Comparison of ENCODE assay signal across 22 cellular contexts in the genomic region with DNA sequence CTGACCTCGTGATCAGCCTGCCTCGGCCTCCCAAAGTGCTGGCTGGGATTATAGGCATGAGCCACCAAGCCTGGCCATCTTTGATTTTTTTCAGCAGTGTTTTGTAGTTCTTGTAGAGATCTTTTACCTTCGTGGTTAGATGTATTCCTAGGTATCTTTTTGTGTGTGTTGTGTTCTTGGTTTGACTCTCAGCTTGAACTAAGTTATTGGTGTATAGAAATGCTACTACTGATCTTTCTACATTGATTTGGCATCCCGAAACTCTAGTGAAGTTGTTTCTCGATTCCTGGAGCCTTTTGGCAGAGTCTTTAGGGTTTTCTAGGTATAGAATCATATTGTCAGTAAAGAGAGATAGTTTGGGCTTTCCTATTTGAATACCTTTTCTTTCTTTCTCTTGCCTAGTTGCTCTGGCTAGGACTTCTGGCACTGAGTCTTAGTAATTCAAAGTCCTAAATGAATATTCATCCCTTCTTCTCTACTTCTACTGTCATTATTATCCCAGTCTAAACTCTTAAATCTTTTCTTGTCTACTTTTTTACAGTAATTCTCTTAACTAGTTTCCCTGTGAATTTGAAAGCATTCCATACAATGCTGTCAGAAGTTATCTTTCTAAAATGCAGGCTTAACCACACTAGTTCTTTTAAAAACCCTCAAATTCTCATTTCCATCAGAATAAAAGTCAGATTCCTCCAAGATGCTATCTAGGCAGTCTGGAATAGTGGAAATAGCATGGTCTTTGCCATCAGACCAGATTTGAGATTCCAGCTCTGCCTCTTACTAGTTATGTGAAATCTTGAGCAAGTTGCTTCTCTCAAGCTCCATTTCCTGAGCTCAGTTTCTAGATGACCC. TPM values are rescaled to one million over a fixed set of nuclear protein-coding genes. Genes with fewer than 3 reads are reported as not detected.
DNase-seq lines count a peak whose midpoint lies in the region; ATAC-seq and TF ChIP-seq lines count a peak whose summit lies in the region.
"Had no signal": no experiment of that assay in that cellular context is flagged by ENCODE, and none has a peak within 500 bp of the region (broad histone marks: within the 10 kb centered on the region; RNA-seq: fewer than 3 reads in every experiment).

No MANE protein-coding gene starts in this region.

- intact Hi-C loops in activated CD8-positive, alpha-beta T cell treated with anti-CD3 and anti-CD28 coated beads for 36 hours (cut with micrococcal nuclease): no loop called here
- intact Hi-C loops in ascending aorta (cut with DNase I): no loop called here

- no peak overlapping the region for H3K4me3 Mint-ChIP-seq in CD4-positive, CD25-positive, alpha-beta regulatory T cell
- H3K4me3 Mint-ChIP-seq in activated CD8-positive, alpha-beta T cell treated with anti-CD3 and anti-CD28 coated beads for 36 hours: no peak overlapping the region
- no peak overlapping the region for H3K4me3 Mint-ChIP-seq in memory B cell
- H3K4me3 Mint-ChIP-seq: neural crest cell had no signal

- H3K27ac Mint-ChIP-seq in CD4-positive, CD25-positive, alpha-beta regulatory T cell: peak overlapping the region; percentile 2 to 45 (median 25)
- H3K27ac Mint-ChIP-seq in activated CD8-positive, alpha-beta T cell treated with anti-CD3 and anti-CD28 coated beads for 36 hours: peak overlapping the region; percentile 67
- peak overlapping the region; percentile 60 for H3K27ac Mint-ChIP-seq in memory B cell
- H3K27ac Mint-ChIP-seq: progenitor cell of endocrine pancreas had no signal

- H3K27me3 Mint-ChIP-seq in CD4-positive, CD25-positive, alpha-beta regulatory T cell: no peaks in the 10 kb centered on the region
- H3K27me3 Mint-ChIP-seq in activated CD8-positive, alpha-beta T cell treated with anti-CD3 and anti-CD28 coated beads for 36 hours: no peaks in the 10 kb centered on the region
- H3K27me3 Mint-ChIP-seq in memory B cell: no peaks in the 10 kb centered on the region
- H3K27me3 Mint-ChIP-seq: progenitor cell of endocrine pancreas had no signal

- CTCF ChIA-PET in activated CD8-positive, alpha-beta T cell treated with anti-CD3 and anti-CD28 coated beads for 36 hours (lab: Charles Lee): interaction anchor here (0.9 to 2.2 kb wide), 6 partner anchors 14 to 75 kb away, joined by 3 to 7 read pairs (median 5); partner anchors contain the start of gene UBAC2

- DNase-seq in CD4-positive, CD25-positive, alpha-beta regulatory T cell: no peak
- no peak for DNase-seq in activated CD8-positive, alpha-beta T cell treated with anti-CD3 and anti-CD28 coated beads for 36 hours
- no peak for DNase-seq in memory B cell (ENCODE audit: low spot score in 2 of 2)
- no peak for DNase-seq in NCI-H1092 treated with DMSO at 0.1 percent for 48 hours (lab: John Stamatoyannopoulos, UW)
- DNase-seq in ascending aorta (ENCODE audit: low spot score in 2 of 2): no peak
- no peak for DNase-seq in GM19238 (ENCODE audit: insufficient read length, low spot score)
- DNase-seq: activated naive CD4-positive, alpha-beta T cell treated with Interleukin-2 at 50 U/mL for 16 hours; dorsolateral prefrontal cortex; erythroblast; GF-D8; NCI-H187 treated with DMSO at 0.1 percent for 48 hours; NK-92 treated with Interleukin-12 subunit alpha and Interleukin-12 subunit beta, amount 100 ng/mL, for 24 hours; stimulated activated CD4-positive, alpha-beta T cell treated with anti-CD3 and anti-CD28 coated beads, Interleukin-4, amount 100 ng/mL, for 1 hour; testis had no signal

- peaks cover 32% of the 10 kb centered on the region for H3K36me3 ChIP-seq in CD4-positive, CD25-positive, alpha-beta regulatory T cell (ENCODE audit: control insufficient read depth, insufficient read depth, low read length)
- H3K36me3 ChIP-seq in ascending aorta: peaks cover 3 to 11% of the 10 kb centered on the region in 2 donors

- no peak for TF ChIP-seq CTCF in activated CD8-positive, alpha-beta T cell treated with anti-CD3 and anti-CD28 coated beads for 36 hours (IDR thresholded peaks at IDR 0.05)
- TF ChIP-seq CTCF in ascending aorta (IDR thresholded peaks at IDR 0.05): no peak

- no peak for ATAC-seq in CD4-positive, CD25-positive, alpha-beta regulatory T cell (ENCODE audit: low read depth in 2 of 2)
- ATAC-seq in GM18502 (IDR thresholded peaks at IDR 0.05; ENCODE audit: poor library complexity, unreplicated experiment) (peak; percentile 59), memory B cell (ENCODE audit: low read depth) (no peak), GM18907 (IDR thresholded peaks at IDR 0.05; ENCODE audit: unreplicated experiment) (no peak)
- ATAC-seq in activated CD8-positive, alpha-beta T cell treated with anti-CD3 and anti-CD28 coated beads for 36 hours: peak; percentile 17

- peaks cover 12% of the 10 kb centered on the region for H3K4me1 ChIP-seq in CD4-positive, CD25-positive, alpha-beta regulatory T cell (ENCODE audit: control insufficient read depth, insufficient read depth, low read length, poor library complexity, severe bottlenecking)
- no peaks in the 10 kb centered on the region for H3K4me1 ChIP-seq in ascending aorta
- H3K4me1 ChIP-seq: testis had no signal

- peaks cover 12 to 59% (median 38%) of the 10 kb centered on the region in 4 donors for H3K4me1 Mint-ChIP-seq in CD4-positive, CD25-positive, alpha-beta regulatory T cell
- H3K4me1 Mint-ChIP-seq in activated CD8-positive, alpha-beta T cell treated with anti-CD3 and anti-CD28 coated beads for 36 hours (ENCODE audit: low read depth): peaks cover 63% of the 10 kb centered on the region
- H3K4me1 Mint-ChIP-seq in memory B cell: peaks cover 28% of the 10 kb centered on the region
- H3K4me1 Mint-ChIP-seq: neural crest cell had no signal

- H3K9me3 Mint-ChIP-seq in CD4-positive, CD25-positive, alpha-beta regulatory T cell: peaks cover 0 to 7% (median 0%) of the 10 kb centered on the region in 7 donors
- peaks cover 6% of the 10 kb centered on the region for H3K9me3 Mint-ChIP-seq in activated CD8-positive, alpha-beta T cell treated with anti-CD3 and anti-CD28 coated beads for 36 hours
- H3K9me3 Mint-ChIP-seq in memory B cell: peaks cover 6% of the 10 kb centered on the region
- H3K9me3 Mint-ChIP-seq: neural crest cell had no signal

- peaks cover 61% of the 10 kb centered on the region for H3K36me3 Mint-ChIP-seq in CD4-positive, CD25-positive, alpha-beta regulatory T cell
- peaks cover 52% of the 10 kb centered on the region for H3K36me3 Mint-ChIP-seq in activated CD8-positive, alpha-beta T cell treated with anti-CD3 and anti-CD28 coated beads for 36 hours (ENCODE audit: low read depth)
- peaks cover 51% of the 10 kb centered on the region for H3K36me3 Mint-ChIP-seq in memory B cell

- no peak overlapping the region for H3K27ac ChIP-seq in CD4-positive, CD25-positive, alpha-beta regulatory T cell (ENCODE audit: insufficient read depth, low read length, poor library complexity, severe bottlenecking)
- no peak overlapping the region for H3K27ac ChIP-seq in ascending aorta
- H3K27ac ChIP-seq: dorsolateral prefrontal cortex, RWPE1, skin epidermis, testis had no signal

- POLR2A ChIA-PET in activated CD8-positive, alpha-beta T cell treated with anti-CD3 and anti-CD28 coated beads for 36 hours (lab: Charles Lee): interaction anchor here (1.2 to 4.1 kb wide), 5 partner anchors 13 to 50 kb away, joined by 3 to 18 read pairs (median 4); partner anchors contain the start of gene UBAC2

- no peak overlapping the region for H3K4me3 ChIP-seq in CD4-positive, CD25-positive, alpha-beta regulatory T cell (ENCODE audit: low read depth, low read length)
- no peak overlapping the region for H3K4me3 ChIP-seq in ascending aorta
- H3K4me3 ChIP-seq: dorsolateral prefrontal cortex, skin epidermis, testis had no signal

- no peaks in the 10 kb centered on the region for H3K9me3 ChIP-seq in CD4-positive, CD25-positive, alpha-beta regulatory T cell (ENCODE audit: control insufficient read depth in 2 of 2, low read length in 2 of 2)
- H3K9me3 ChIP-seq in ascending aorta: no peaks in the 10 kb centered on the region
- H3K9me3 ChIP-seq: testis had no signal

- no peaks in the 10 kb centered on the region for H3K27me3 ChIP-seq in CD4-positive, CD25-positive, alpha-beta regulatory T cell (ENCODE audit: control insufficient read depth, insufficient read depth, low read length)
- H3K27me3 ChIP-seq in ascending aorta: no peaks in the 10 kb centered on the region
- H3K27me3 ChIP-seq: dorsolateral prefrontal cortex, testis had no signal

RNA-seq across cellular contexts. Expression of gene GPR18, which starts 7.0 kb away (rescaled TPM):
- 8.6 TPM for total RNA-seq in CD4-positive, CD25-positive, alpha-beta regulatory T cell
- 10 to 100 TPM in 2 of 4 donors, 1 to 10 TPM in 2; 6.1 to 22.6 (median 10.5) TPM for polyA plus RNA-seq in CD4-positive, CD25-positive, alpha-beta regulatory T cell
- total RNA-seq in activated CD8-positive, alpha-beta T cell treated with anti-CD3 and anti-CD28 coated beads for 36 hours: 10 to 100 TPM; 11.4 to 11.6 TPM
- not detected for total RNA-seq in ascending aorta
- total RNA-seq: dorsolateral prefrontal cortex, frontal cortex, mesenteric fat pad, neural crest cell, progenitor cell of endocrine pancreas had no signal

RNA-seq across cellular contexts. Expression of gene UBAC2, which starts 50.5 kb away (rescaled TPM):
- total RNA-seq in CD4-positive, CD25-positive, alpha-beta regulatory T cell: 62.8 TPM
- polyA plus RNA-seq in CD4-positive, CD25-positive, alpha-beta regulatory T cell: 100 to 1,000 TPM; 101 to 122 (median 105) TPM
- 10 to 100 TPM; 63.7 to 68.4 TPM for total RNA-seq in activated CD8-positive, alpha-beta T cell treated with anti-CD3 and anti-CD28 coated beads for 36 hours
- 67.8 TPM for total RNA-seq in ascending aorta

RNA-seq across cellular contexts. Expression of gene GPR183, which starts 56.0 kb away (rescaled TPM):
- 206 TPM for total RNA-seq in CD4-positive, CD25-positive, alpha-beta regulatory T cell
- polyA plus RNA-seq in CD4-positive, CD25-positive, alpha-beta regulatory T cell: 100 to 1,000 TPM; 262 to 418 (median 324) TPM
- total RNA-seq in activated CD8-positive, alpha-beta T cell treated with anti-CD3 and anti-CD28 coated beads for 36 hours: 10 to 100 TPM in 1 of 2 experiments, 1 to 10 TPM in 1; 8.6 to 10.0 TPM
- total RNA-seq in ascending aorta: 1.1 TPM
- total RNA-seq: neural crest cell, progenitor cell of endocrine pancreas had no signal

Comparison
In these comparisons a context has a peak if more than half of its experiments do, and no peak if none do; other contexts are left out.
1. ATAC-seq: peak in GM18502 (single experiment) and activated CD8-positive, alpha-beta T cell treated with anti-CD3 and anti-CD28 coated beads for 36 hours (single experiment); none in CD4-positive, CD25-positive, alpha-beta regulatory T cell (0 of 2), memory B cell (single experiment) and GM18907 (single experiment).
2. RNA of gene GPR183, which starts 56.0 kb away (total RNA-seq): 206 TPM in CD4-positive, CD25-positive, alpha-beta regulatory T cell (single experiment); 8.6 to 10.0 TPM in activated CD8-positive, alpha-beta T cell treated with anti-CD3 and anti-CD28 coated beads for 36 hours and 1.1 TPM in ascending aorta (single experiment); every median in the first group is over 10 times any median in the second.
3. Peak in every context shown above with its lines, with median percentiles within 50 percentile points of each other: H3K27ac Mint-ChIP-seq.